ENCODE assay signal across 2 cellular contexts in the genomic region with DNA sequence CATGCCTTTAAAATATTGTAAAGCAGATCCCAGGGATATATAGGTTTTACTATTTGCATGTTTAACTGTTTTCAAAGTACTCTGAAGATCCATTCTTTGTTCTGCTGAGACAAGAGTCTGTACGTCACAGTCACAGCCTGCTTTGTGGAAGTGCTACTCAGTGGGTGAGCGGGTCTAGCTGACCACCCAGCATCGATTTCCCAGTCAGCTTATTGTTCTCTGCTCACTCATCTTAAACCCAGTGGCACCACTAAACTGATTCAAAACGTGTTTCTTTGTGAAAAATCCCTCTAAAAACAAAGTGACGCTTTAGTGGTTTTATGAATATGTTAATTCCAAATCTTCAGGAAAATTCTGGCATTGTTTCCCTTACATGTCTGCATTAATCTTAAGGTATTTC.
TF ChIP-seq lines count a peak whose summit lies in the region.

No MANE protein-coding gene starts in this region.

TF ChIP-seq in A549, 52 proteins besides CTCF, POLR2A, EP300 and RAD21:
- no peak for TF ChIP-seq HOXB13 (CRISPR knock-in tag; IDR thresholded peaks at IDR 0.05; ENCODE audit: low read depth)
- no peak for TF ChIP-seq REST (IDR thresholded peaks at IDR 0.05)
- TF ChIP-seq ZC3H11A (IDR thresholded peaks at IDR 0.05) = no peak
- no peak for TF ChIP-seq BHLHE40 (IDR thresholded peaks at IDR 0.05; ENCODE audit: low read depth, low read length)
- TF ChIP-seq CEBPB (IDR thresholded peaks at IDR 0.05) = no peak
- TF ChIP-seq ZFP36 (IDR thresholded peaks at IDR 0.05; ENCODE audit: borderline replicate concordance, partially characterized antibody) = no peak

TF ChIP-seq in IMR-90, 13 proteins besides CTCF, POLR2A, EP300 and RAD21:
- TF ChIP-seq MAZ (IDR thresholded peaks at IDR 0.05; ENCODE audit: borderline replicate concordance, low read depth, low read length) (no peak), MAFK (IDR thresholded peaks at IDR 0.05; ENCODE audit: low read depth, low read length) (no peak), MXI1 (IDR thresholded peaks at IDR 0.05; ENCODE audit: borderline replicate concordance, low read depth, low read length) (no peak), CEBPB (IDR thresholded peaks at IDR 0.05; ENCODE audit: low read depth, low read length) (no peak), CHD1 (IDR thresholded peaks at IDR 0.05; ENCODE audit: low read depth, low read length) (no peak), FOS (IDR thresholded peaks at IDR 0.05; ENCODE audit: low read depth, low read length) (no peak)
TF ChIP-seq in IMR-90: peak in this region for 0.
